Comparison of ENCODE assay signal across 19 cellular contexts in the genomic region with DNA sequence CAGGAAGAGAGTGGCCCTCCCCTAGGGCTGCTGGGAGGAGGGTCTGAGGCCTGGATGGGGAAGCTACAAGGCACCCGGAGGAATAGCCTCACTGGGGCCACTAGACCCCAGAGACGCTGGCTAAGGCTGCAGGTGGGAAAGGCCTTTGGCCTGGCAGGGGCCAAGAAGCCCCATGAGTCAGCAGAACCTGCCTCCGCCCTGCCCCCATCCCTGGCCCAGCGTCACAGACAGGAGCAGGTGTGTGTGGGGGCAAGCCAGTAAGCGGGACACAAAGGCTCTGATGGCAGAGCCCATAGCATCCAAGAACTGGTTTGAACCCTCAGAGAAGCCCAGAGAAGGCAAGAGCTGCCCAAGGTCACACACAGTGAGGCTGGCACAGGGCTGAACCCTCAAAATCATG. TPM values are rescaled to one million over a fixed set of nuclear protein-coding genes. Genes with fewer than 3 reads are reported as not detected.
"Had no signal": no experiment of that assay in that cellular context is flagged by ENCODE, and none has a peak within 500 bp of the region (broad histone marks: within the 10 kb centered on the region; RNA-seq: fewer than 3 reads in every experiment).

No MANE protein-coding gene starts in this region.

RNA-seq across cellular contexts. Expression of a gene that starts 27.0 kb away (rescaled TPM):
- total RNA-seq: naive thymus-derived CD8-positive, alpha-beta T cell; natural killer cell treated with Interleukin-12 subunit alpha and Interleukin-12 subunit beta and Interleukin-15 and Interleukin-18, amount 100 ng/mL, for 72 hours; neural crest cell; osteoblast; progenitor cell of endocrine pancreas; pulmonary artery endothelial cell; right atrium auricular region; sciatic nerve; skeletal muscle tissue; stomach; subcutaneous adipose tissue; temporal lobe; thoracic aorta; thyroid gland; tibial nerve; upper lobe of left lung; ureter; vagina had no signal
- polyA plus RNA-seq: small intestine, stomach had no signal
